8 cellular contexts compared by ENCODE assay signal in the genomic region with DNA sequence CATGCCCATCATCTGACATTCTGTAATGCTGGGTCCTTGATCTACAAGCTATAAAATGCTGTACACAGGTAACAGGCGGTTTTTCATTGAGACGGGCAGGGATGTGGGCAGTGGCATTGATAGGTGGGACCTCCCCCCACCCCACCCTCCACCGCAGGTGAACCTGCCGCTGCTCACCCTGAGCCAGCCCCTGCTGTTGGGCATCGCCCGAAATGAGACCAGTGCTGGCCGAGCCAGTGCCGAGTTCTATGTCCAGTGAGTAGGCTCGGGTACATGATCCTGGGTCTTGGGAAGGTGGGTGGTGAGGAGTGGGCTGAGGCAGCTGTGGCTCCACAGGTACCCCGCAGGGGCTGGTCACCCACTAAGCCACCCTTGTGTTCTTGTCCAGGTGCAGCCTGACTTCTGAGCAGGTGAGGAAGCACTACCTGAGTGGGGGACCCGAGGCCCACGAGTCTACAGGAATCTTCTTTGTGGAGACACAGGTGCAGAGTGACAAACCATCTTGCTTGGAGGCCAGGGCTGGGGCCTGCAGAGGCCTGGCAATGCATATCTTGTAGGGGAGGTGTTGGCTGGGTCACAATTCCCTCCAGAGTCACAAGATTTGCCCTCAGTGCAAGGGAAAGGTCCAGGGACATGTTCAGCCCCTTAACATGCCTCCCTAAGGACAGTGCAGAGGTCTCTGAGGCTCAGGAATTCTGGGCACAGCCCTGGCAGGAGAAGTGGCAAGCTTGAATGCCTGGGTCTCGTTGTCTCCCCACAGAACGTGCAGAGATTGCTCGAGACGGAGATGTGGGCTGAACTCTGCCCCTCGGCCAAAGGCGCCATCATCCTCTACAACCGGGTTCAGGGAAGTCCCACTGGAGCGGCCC. TPM values are rescaled to one million over a fixed set of nuclear protein-coding genes. Genes with fewer than 3 reads are reported as not detected.
A peak's percentile ranks its signal among the peaks of the same experiment; 100 is the strongest.
DNase-seq lines count a peak whose midpoint lies in the region; ATAC-seq, FAIRE-seq and TF ChIP-seq lines count a peak whose summit lies in the region.

No MANE protein-coding gene starts in this region.

- H3K36me3 Mint-ChIP-seq in activated CD4-positive, alpha-beta T cell treated with anti-CD3 and anti-CD28 coated beads for 36 hours (ENCODE audit: low read depth) = peaks cover 4% of the 10 kb centered on the region

- WGBS in adrenal gland, 4 donors = 64 to 72% (median 69%) methylated on average over 10 to 20 of the region's 20 CpGs
- WGBS in right lobe of liver (ENCODE audit: insufficient coverage, low coverage, low lambda C conversion rate, missing lambda C conversion rate) = 40% methylated on average over 8 of the region's 20 CpGs
- WGBS in suprapubic skin = 36% methylated on average over 11 of the region's 20 CpGs

- H3K9me3 ChIP-seq in adrenal gland (replicated peaks in 1 of 3) (no peaks in the 10 kb centered on the region), right lobe of liver (no peaks in the 10 kb centered on the region), suprapubic skin (no peaks in the 10 kb centered on the region)

- H3K4me1 ChIP-seq in adrenal gland (replicated peaks in 1 of 2) (peaks cover 16 to 56% of the 10 kb centered on the region in 2 donors), right lobe of liver (peaks cover 4 to 28% (median 11%) of the 10 kb centered on the region in 4 donors), suprapubic skin (peaks cover 85% of the 10 kb centered on the region)

- peak overlapping the region in 4 of 5 donors; percentile 79 to 96 (median 92) for H3K27ac ChIP-seq in adrenal gland
- H3K27ac ChIP-seq in right lobe of liver = peak overlapping the region in 2 of 3 donors; percentile 74 to 90
- peak overlapping the region; percentile 90 for H3K27ac ChIP-seq in suprapubic skin

- no peaks in the 10 kb centered on the region for H3K27me3 Mint-ChIP-seq in activated CD4-positive, alpha-beta T cell treated with anti-CD3 and anti-CD28 coated beads for 36 hours

- CTCF ChIA-PET in activated CD4-positive, alpha-beta T cell treated with anti-CD3 and anti-CD28 coated beads for 36 hours (lab: Charles Lee) = interaction anchor here (0.7 to 1.2 kb wide), 2 partner anchors 23 to 853 kb away, joined by 3 read pairs; no protein-coding TSS in a partner anchor

- ATAC-seq in activated CD4-positive, alpha-beta T cell treated with anti-CD3 and anti-CD28 coated beads for 36 hours = no peak
- ATAC-seq in right lobe of liver = no peak

- peak overlapping the region; percentile 60 for H3K27ac Mint-ChIP-seq in activated CD4-positive, alpha-beta T cell treated with anti-CD3 and anti-CD28 coated beads for 36 hours

- FAIRE-seq in GM19239 (lab: Jason Lieb, UNC) = no peak

- DNase-seq in activated CD4-positive, alpha-beta T cell treated with anti-CD3 and anti-CD28 coated beads for 36 hours = no peak
- no peak for DNase-seq in activated CD4-positive, alpha-beta T cell treated with anti-CD3 and anti-CD28 coated beads for 1 hour
- DNase-seq in adrenal gland = peak in 4 of 7 donors; percentile 26 to 59 (median 38)
- peak in 2 of 3 donors; percentile 30 to 56 for DNase-seq in right lobe of liver
- no peak for DNase-seq in suprapubic skin (ENCODE audit: low spot score in 2 of 2)
- no peak for DNase-seq in GF-D8 (lab: John Stamatoyannopoulos, UW)
- DNase-seq in OCI-M2 (lab: John Stamatoyannopoulos, UW; ENCODE audit: unreplicated experiment) = no peak
- DNase-seq in GM19239 (ENCODE audit: insufficient read length, low spot score) = no peak

- no peak for TF ChIP-seq CTCF in adrenal gland (IDR thresholded peaks at IDR 0.05)
- no peak for TF ChIP-seq CTCF in right lobe of liver (IDR thresholded peaks at IDR 0.05)
- no peak for TF ChIP-seq CTCF in suprapubic skin (IDR thresholded peaks at IDR 0.05)

- TF ChIP-seq POLR2A in adrenal gland (IDR thresholded peaks at IDR 0.05) = no peak
- TF ChIP-seq POLR2A in right lobe of liver (IDR thresholded peaks at IDR 0.05) = no peak
- no peak for TF ChIP-seq POLR2A in suprapubic skin (IDR thresholded peaks at IDR 0.05)

- H3K4me3 Mint-ChIP-seq in activated CD4-positive, alpha-beta T cell treated with anti-CD3 and anti-CD28 coated beads for 36 hours = peak overlapping the region; percentile 76

- H3K4me3 ChIP-seq in adrenal gland (no peak overlapping the region), right lobe of liver (peak overlapping the region in 1 of 3 donors; percentile 78), suprapubic skin (peak overlapping the region; percentile 86)

- peaks cover 35% of the 10 kb centered on the region for H3K4me1 Mint-ChIP-seq in activated CD4-positive, alpha-beta T cell treated with anti-CD3 and anti-CD28 coated beads for 36 hours

- no peak for TF ChIP-seq EP300 in suprapubic skin (IDR thresholded peaks at IDR 0.05)

- H3K27me3 ChIP-seq in adrenal gland (no peaks in the 10 kb centered on the region), right lobe of liver (no peaks in the 10 kb centered on the region), suprapubic skin (no peaks in the 10 kb centered on the region)

- H3K36me3 ChIP-seq in adrenal gland (replicated peaks in 1 of 2) (no peaks in the 10 kb centered on the region), right lobe of liver (no peaks in the 10 kb centered on the region), suprapubic skin (no peaks in the 10 kb centered on the region)

- POLR2A ChIA-PET in activated CD4-positive, alpha-beta T cell treated with anti-CD3 and anti-CD28 coated beads for 36 hours (lab: Charles Lee) = no interaction called here

- intact Hi-C loops in activated CD4-positive, alpha-beta T cell treated with anti-CD3 and anti-CD28 coated beads for 36 hours (cut with DNase I, micrococcal nuclease) = no loop called here
- intact Hi-C loops in adrenal gland (cut with DNase I) = no loop called here
- intact Hi-C loops in right lobe of liver (cut with DNase I) = no loop called here

- H3K9me3 Mint-ChIP-seq in activated CD4-positive, alpha-beta T cell treated with anti-CD3 and anti-CD28 coated beads for 36 hours (ENCODE audit: low read depth) = no peaks in the 10 kb centered on the region

RNA-seq across cellular contexts. Expression of gene DNAJC4, which starts 1.0 kb away (rescaled TPM):
- total RNA-seq in activated CD4-positive, alpha-beta T cell treated with anti-CD3 and anti-CD28 coated beads for 36 hours = 10 to 100 TPM; 21.9 to 23.1 TPM
- total RNA-seq in adrenal gland = 100 to 1,000 TPM in 1 of 8 donors, 10 to 100 TPM in 7; 21.7 to 112 (median 59.3) TPM
- 100 to 1,000 TPM in 2 of 3 donors, 10 to 100 TPM in 1; 59.4 to 220 (median 192) TPM for polyA plus RNA-seq in adrenal gland
- 10 to 100 TPM; 14.6 to 27.6 (median 21.4) TPM for total RNA-seq in right lobe of liver
- total RNA-seq in suprapubic skin = 10 to 100 TPM; 26.9 to 55.1 (median 37.3) TPM

RNA-seq across cellular contexts. Expression of gene NUDT22, which starts 3.2 kb away (rescaled TPM):
- 10 to 100 TPM; 61.8 to 74.1 TPM for total RNA-seq in activated CD4-positive, alpha-beta T cell treated with anti-CD3 and anti-CD28 coated beads for 36 hours
- 100 to 1,000 TPM in 2 of 8 donors, 10 to 100 TPM in 6; 67.2 to 126 (median 80.8) TPM for total RNA-seq in adrenal gland
- polyA plus RNA-seq in adrenal gland = 100 to 1,000 TPM in 2 of 3 donors, 10 to 100 TPM in 1; 19.5 to 190 (median 101) TPM
- total RNA-seq in right lobe of liver = 10 to 100 TPM; 23.2 to 46.7 (median 32.1) TPM
- total RNA-seq in suprapubic skin = 10 to 100 TPM; 44.5 to 66.1 (median 54.4) TPM

RNA-seq across cellular contexts. Expression of gene TRPT1, which starts 3.3 kb away (rescaled TPM):
- total RNA-seq in activated CD4-positive, alpha-beta T cell treated with anti-CD3 and anti-CD28 coated beads for 36 hours = 10 to 100 TPM; 23.9 to 27.1 TPM
- total RNA-seq in adrenal gland (10 to 100 TPM; 40.8 to 71.3 (median 55.1) TPM), right lobe of liver (10 to 100 TPM; 13.5 to 29.6 (median 18.9) TPM), suprapubic skin (10 to 100 TPM; 48.4 to 62.2 (median 52.8) TPM)
- polyA plus RNA-seq in adrenal gland = 100 to 1,000 TPM in 2 of 3 donors, 10 to 100 TPM in 1; 17.9 to 205 (median 175) TPM

RNA-seq across cellular contexts. Expression of gene VEGFB, which starts 5.1 kb away (rescaled TPM):
- total RNA-seq in activated CD4-positive, alpha-beta T cell treated with anti-CD3 and anti-CD28 coated beads for 36 hours = 10 to 100 TPM; 80.0 to 80.3 TPM
- 100 to 1,000 TPM in 5 of 8 donors, 10 to 100 TPM in 3; 53.8 to 156 (median 134) TPM for total RNA-seq in adrenal gland
- polyA plus RNA-seq in adrenal gland = 100 to 1,000 TPM in 2 of 3 donors, 10 to 100 TPM in 1; 64.4 to 185 (median 158) TPM
- 10 to 100 TPM in 5 of 6 experiments, 1 to 10 TPM in 1; 7.5 to 33.2 (median 16.6) TPM for total RNA-seq in right lobe of liver
- total RNA-seq in suprapubic skin = 10 to 100 TPM; 56.1 to 75.0 (median 65.5) TPM

RNA-seq across cellular contexts. Expression of gene FKBP2, which starts 11.6 kb away (rescaled TPM):
- 10 to 100 TPM; 19.9 to 21.3 TPM for total RNA-seq in activated CD4-positive, alpha-beta T cell treated with anti-CD3 and anti-CD28 coated beads for 36 hours
- total RNA-seq in adrenal gland (100 to 1,000 TPM in 2 of 8 donors, 10 to 100 TPM in 6; 76.1 to 185 (median 94.8) TPM), right lobe of liver (100 to 1,000 TPM in 1 of 6 experiments, 10 to 100 TPM in 5; 49.4 to 108 (median 66.7) TPM), suprapubic skin (10 to 100 TPM; 43.9 to 64.7 (median 53.4) TPM)
- polyA plus RNA-seq in adrenal gland = 100 to 1,000 TPM; 206 to 812 (median 791) TPM

Comparison
In these comparisons a context has a peak if more than half of its experiments do, and no peak if none do; other contexts are left out.
1. DNase-seq: peak in adrenal gland (4 of 7) and right lobe of liver (2 of 3); none in activated CD4-positive, alpha-beta T cell treated with anti-CD3 and anti-CD28 coated beads for 36 hours (single experiment), activated CD4-positive, alpha-beta T cell treated with anti-CD3 and anti-CD28 coated beads for 1 hour (single experiment), suprapubic skin (0 of 2), GF-D8 (single experiment), OCI-M2 (single experiment) and GM19239 (single experiment).
2. Peak in every context shown above with its lines, with median percentiles within 50 percentile points of each other: H3K27ac ChIP-seq.